In the genomic region with DNA sequence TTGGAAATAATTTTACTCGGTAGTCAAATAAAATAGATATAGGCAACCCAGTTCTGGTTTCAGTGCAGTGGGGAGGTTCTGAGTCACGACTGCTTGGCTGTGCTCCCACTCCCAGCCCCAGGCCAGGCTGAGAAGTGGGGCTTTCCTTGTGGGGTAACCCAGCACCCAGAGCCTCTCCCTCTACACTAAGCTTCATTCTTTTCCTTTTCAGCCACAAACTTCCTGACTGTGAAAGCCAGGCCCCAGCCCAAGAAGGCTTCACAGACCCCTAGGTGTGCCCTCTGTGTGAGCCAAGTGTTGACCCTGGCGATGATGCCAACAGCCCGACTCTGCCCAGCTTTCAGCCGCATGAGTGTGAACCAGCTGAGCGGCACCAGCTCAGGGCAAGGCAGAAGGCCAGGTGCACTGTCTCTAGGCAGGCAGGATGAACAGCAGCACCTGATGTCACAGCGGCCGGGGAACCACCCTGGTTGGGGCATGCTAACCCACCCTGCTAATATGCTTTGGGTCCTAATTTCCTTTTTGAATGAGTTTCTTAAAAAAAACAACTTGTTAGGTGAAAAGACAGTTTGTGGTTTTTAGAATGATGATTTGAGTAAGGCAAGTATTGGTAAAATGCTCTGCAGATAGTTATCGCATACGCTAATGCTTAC, we compare ENCODE assay signal across 9 cellular contexts. TPM values are rescaled to one million over a fixed set of nuclear protein-coding genes. Genes with fewer than 3 reads are reported as not detected.
DNase-seq lines count a peak whose midpoint lies in the region; ATAC-seq, FAIRE-seq and TF ChIP-seq lines count a peak whose summit lies in the region.
"Had no signal": no experiment of that assay in that cellular context is flagged by ENCODE, and none has a peak within 500 bp of the region (broad histone marks: within the 10 kb centered on the region; RNA-seq: fewer than 3 reads in every experiment).

No MANE protein-coding gene starts in this region.

- intact Hi-C loops in CD4-positive, alpha-beta T cell (cut with DNase I, micrococcal nuclease): loop anchor here in 1 of 2 experiments (2.0 kb wide), 1 partner anchor 54 kb away; no protein-coding TSS in a partner anchor
- intact Hi-C loops in ovary (cut with DNase I): loop anchor here in 3 of 4 donors (5.0 kb wide), 3 partner anchors 52 to 67 kb away; partner anchors contain the start of gene CTDSP2 (in 1 of the 3)

- POLR2A ChIA-PET in CD4-positive, alpha-beta T cell (lab: Charles Lee): interaction anchor here (0.7 to 11.4 kb wide), 13 partner anchors 8 to 155 kb away, joined by 3 to 124 read pairs (median 4); partner anchors contain the start of genes CTDSP2, EEF1AKMT3, METTL1 and TSPAN31

- H3K27ac ChIP-seq in CD4-positive, alpha-beta T cell (ENCODE audit: low read depth, low read length): peak overlapping the region; percentile 75
- H3K27ac ChIP-seq in ovary (peak overlapping the region; percentile 7 to 100), urinary bladder (ENCODE audit: low read depth) (peak overlapping the region; percentile 65)
- H3K27ac ChIP-seq: neutrophil had no signal

- no peak for TF ChIP-seq EP300 in ovary (IDR thresholded peaks at IDR 0.05)

- no peaks in the 10 kb centered on the region for H3K36me3 Mint-ChIP-seq in CD4-positive, alpha-beta T cell (ENCODE audit: low read depth)

- H3K9me3 ChIP-seq in CD4-positive, alpha-beta T cell (ENCODE audit: control insufficient read depth, low read length): no peaks in the 10 kb centered on the region
- no peaks in the 10 kb centered on the region for H3K9me3 ChIP-seq in ovary
- H3K9me3 ChIP-seq: neutrophil had no signal

- WGBS in ovary, 3 donors: 54 to 57% (median 57%) methylated on average over 10 of the region's 10 CpGs
- 44% methylated on average over 10 of the region's 10 CpGs for WGBS in urinary bladder

- TF ChIP-seq CTCF in CD4-positive, alpha-beta T cell (IDR thresholded peaks at IDR 0.05): no peak
- no peak for TF ChIP-seq CTCF in ovary (IDR thresholded peaks at IDR 0.05)

- peak; percentile 62 to 79 (median 72) for DNase-seq in CD4-positive, alpha-beta T cell
- no peak for DNase-seq in HTR-8/SVneo (ENCODE audit: insufficient read length, low spot score)
- peak; percentile 56 to 76 for DNase-seq in activated CD4-positive, alpha-beta T cell treated with anti-CD3 and anti-CD28 coated beads, Interleukin-2, amount 50 U/mL, for 24 hours (ENCODE audit: low read depth in 1 of 2, low spot score in 1 of 2)
- DNase-seq in dedifferentiated amniotic fluid mesenchymal stem cell (ENCODE audit: extremely low spot score): peak; percentile 48
- peak; percentile 58 to 71 (median 67) for DNase-seq in ovary
- DNase-seq in HuH-7.5 (ENCODE audit: low spot score): no peak

- H3K36me3 ChIP-seq in ovary (no peaks in the 10 kb centered on the region), urinary bladder (ENCODE audit: insufficient read depth) (no peaks in the 10 kb centered on the region)
- H3K36me3 ChIP-seq: neutrophil had no signal

- H3K27ac Mint-ChIP-seq in CD4-positive, alpha-beta T cell: peak overlapping the region; percentile 94

- TF ChIP-seq POLR2A in ovary (IDR thresholded peaks at IDR 0.05): no peak

- peaks cover 29% of the 10 kb centered on the region for H3K4me1 ChIP-seq in ovary (ENCODE audit: insufficient read depth)
- no peaks in the 10 kb centered on the region for H3K4me1 ChIP-seq in urinary bladder (ENCODE audit: insufficient read depth)

- FAIRE-seq in HTR-8/SVneo (lab: Jason Lieb, UNC): peak; percentile 63

- H3K4me3 ChIP-seq in ovary (no peak overlapping the region), urinary bladder (ENCODE audit: low read depth, low read length) (no peak overlapping the region)

- no peaks in the 10 kb centered on the region for H3K27me3 ChIP-seq in CD4-positive, alpha-beta T cell (ENCODE audit: control insufficient read depth, insufficient read depth, low read length)
- no peaks in the 10 kb centered on the region for H3K27me3 ChIP-seq in ovary

- no peaks in the 10 kb centered on the region for H3K27me3 Mint-ChIP-seq in CD4-positive, alpha-beta T cell

- CTCF ChIA-PET in CD4-positive, alpha-beta T cell (lab: Charles Lee): interaction anchor here (0.7 to 1.6 kb wide), 6 partner anchors 11 to 142 kb away, joined by 3 to 4 read pairs (median 4); partner anchors contain the start of gene TSFM

- peak overlapping the region; percentile 87 for H3K4me3 Mint-ChIP-seq in CD4-positive, alpha-beta T cell

- H3K4me1 Mint-ChIP-seq in CD4-positive, alpha-beta T cell (ENCODE audit: low read depth): peaks cover 61% of the 10 kb centered on the region

- no peaks in the 10 kb centered on the region for H3K9me3 Mint-ChIP-seq in CD4-positive, alpha-beta T cell

- ATAC-seq in CD4-positive, alpha-beta T cell (ENCODE audit: poor library complexity): peak; percentile 88
- peak; percentile 81 for ATAC-seq in GM21367 (IDR thresholded peaks at IDR 0.05; ENCODE audit: unreplicated experiment)

RNA-seq across cellular contexts. Expression of gene ATP23, which starts 42.2 kb away (rescaled TPM):
- 1 to 10 TPM; 5.3 to 5.6 TPM for total RNA-seq in CD4-positive, alpha-beta T cell
- total RNA-seq in ovary (1 to 10 TPM; 2.7 to 5.5 (median 5.1) TPM), urinary bladder (8.8 TPM)
- polyA plus RNA-seq in ovary (1 to 10 TPM; 3.6 to 4.0 TPM), urinary bladder (16.1 TPM)

RNA-seq across cellular contexts. Expression of gene CTDSP2, which starts 52.6 kb away (rescaled TPM):
- 10 to 100 TPM; 86.2 to 86.4 TPM for total RNA-seq in CD4-positive, alpha-beta T cell
- 100 to 1,000 TPM in 6 of 7 donors, 10 to 100 TPM in 1; 73.1 to 212 (median 189) TPM for total RNA-seq in ovary
- 100 to 1,000 TPM in 1 of 2 donors, 10 to 100 TPM in 1; 94.8 to 165 TPM for polyA plus RNA-seq in ovary
- 80.2 TPM for total RNA-seq in urinary bladder
- polyA plus RNA-seq in urinary bladder: 145 TPM

Comparison
In these comparisons a context has a peak if more than half of its experiments do, and no peak if none do; other contexts are left out.
1. DNase-seq: peak in CD4-positive, alpha-beta T cell (10 of 10), activated CD4-positive, alpha-beta T cell treated with anti-CD3 and anti-CD28 coated beads, Interleukin-2, amount 50 U/mL, for 24 hours (2 of 2), dedifferentiated amniotic fluid mesenchymal stem cell (single experiment) and ovary (5 of 5); none in HTR-8/SVneo (single experiment) and HuH-7.5 (single experiment).
2. Peak in every context shown above with its lines, with median percentiles within 50 percentile points of each other: H3K27ac ChIP-seq.